In genomic region chr17:34581446-34582184, GRCh38 we compare ENCODE assay signal across 11 cellular contexts. TPM values are rescaled to one million over a fixed set of nuclear protein-coding genes. Genes with fewer than 3 reads are reported as not detected.
A peak's percentile ranks its signal among the peaks of the same experiment; 100 is the strongest.
DNase-seq lines count a peak whose midpoint lies in the region; ATAC-seq and TF ChIP-seq lines count a peak whose summit lies in the region.
"Had no signal": no experiment of that assay in that cellular context is flagged by ENCODE, and none has a peak within 500 bp of the region (broad histone marks: within the 10 kb centered on the region; RNA-seq: fewer than 3 reads in every experiment).

No MANE protein-coding gene starts in this region.

- 2% methylated on average over 22 to 36 of the region's 78 CpGs for WGBS in tibial nerve, 2 donors

- peaks cover 21% of the 10 kb centered on the region for H3K4me1 Mint-ChIP-seq in activated T-cell treated with anti-CD3 and anti-CD28 coated beads, Interleukin-2, amount 50 U/mL, for 24 hours (ENCODE audit: low read depth)
- peaks cover 11% of the 10 kb centered on the region for H3K4me1 Mint-ChIP-seq in activated T-cell treated with anti-CD3 and anti-CD28 coated beads, Interleukin-2, amount 50 U/mL, for 4 hours (ENCODE audit: low read depth)
- H3K4me1 Mint-ChIP-seq in mesothelial cell of epicardium = peaks cover 28% of the 10 kb centered on the region

- no peak for DNase-seq in activated T-cell treated with anti-CD3 and anti-CD28 coated beads, Interleukin-2, amount 50 U/mL, for 24 hours
- DNase-seq in activated T-cell treated with anti-CD3 and anti-CD28 coated beads, Interleukin-2, amount 50 U/mL, for 4 hours = no peak
- peak; percentile 48 for DNase-seq in cerebellum (ENCODE audit: low spot score)
- no peak for DNase-seq in mesothelial cell of epicardium (ENCODE audit: low spot score in 2 of 2, unreplicated experiment in 2 of 2)
- DNase-seq in tibial nerve (ENCODE audit: low spot score in 2 of 2) = no peak
- DNase-seq: NCI-H1436 treated with DMSO at 0.1 percent for 48 hours had no signal

- no peak overlapping the region for H3K27ac ChIP-seq in tibial nerve
- H3K27ac ChIP-seq: RWPE1 had no signal

- H3K36me3 Mint-ChIP-seq in activated T-cell treated with anti-CD3 and anti-CD28 coated beads, Interleukin-2, amount 50 U/mL, for 24 hours (ENCODE audit: low read depth) = no peaks in the 10 kb centered on the region
- H3K36me3 Mint-ChIP-seq in activated T-cell treated with anti-CD3 and anti-CD28 coated beads, Interleukin-2, amount 50 U/mL, for 4 hours (ENCODE audit: insufficient read depth) = no peaks in the 10 kb centered on the region
- H3K36me3 Mint-ChIP-seq in mesothelial cell of epicardium = no peaks in the 10 kb centered on the region

- H3K9me3 ChIP-seq in tibial nerve = no peaks in the 10 kb centered on the region

- no peak for ATAC-seq in activated T-cell treated with anti-CD3 and anti-CD28 coated beads, Interleukin-2, amount 50 U/mL, for 4 hours
- ATAC-seq in GM19395 (IDR thresholded peaks at IDR 0.05; ENCODE audit: unreplicated experiment) = no peak
- no peak for ATAC-seq in HG02623 (IDR thresholded peaks at IDR 0.05; ENCODE audit: unreplicated experiment)
- ATAC-seq in GM21786 (IDR thresholded peaks at IDR 0.05; ENCODE audit: unreplicated experiment) = no peak
- ATAC-seq: activated CD8-positive, alpha-beta T cell treated with anti-CD3 and anti-CD28 coated beads for 36 hours had no signal

- no peak for TF ChIP-seq EP300 in tibial nerve (IDR thresholded peaks at IDR 0.05)

- H3K4me3 ChIP-seq in tibial nerve = peak overlapping the region; percentile 15 to 57 (median 48)

- H3K4me3 Mint-ChIP-seq in activated T-cell treated with anti-CD3 and anti-CD28 coated beads, Interleukin-2, amount 50 U/mL, for 24 hours = peak overlapping the region; percentile 25
- no peak overlapping the region for H3K4me3 Mint-ChIP-seq in activated T-cell treated with anti-CD3 and anti-CD28 coated beads, Interleukin-2, amount 50 U/mL, for 4 hours
- peak overlapping the region; percentile 63 for H3K4me3 Mint-ChIP-seq in mesothelial cell of epicardium
- H3K4me3 Mint-ChIP-seq: activated CD8-positive, alpha-beta T cell treated with anti-CD3 and anti-CD28 coated beads for 36 hours had no signal

- H3K9me3 Mint-ChIP-seq in activated T-cell treated with anti-CD3 and anti-CD28 coated beads, Interleukin-2, amount 50 U/mL, for 24 hours = no peaks in the 10 kb centered on the region
- no peaks in the 10 kb centered on the region for H3K9me3 Mint-ChIP-seq in activated T-cell treated with anti-CD3 and anti-CD28 coated beads, Interleukin-2, amount 50 U/mL, for 4 hours
- no peaks in the 10 kb centered on the region for H3K9me3 Mint-ChIP-seq in mesothelial cell of epicardium
- H3K9me3 Mint-ChIP-seq: activated CD8-positive, alpha-beta T cell treated with anti-CD3 and anti-CD28 coated beads for 36 hours had no signal

- peaks cover 0 to 88% of the 10 kb centered on the region in 2 donors for H3K27me3 ChIP-seq in tibial nerve

- H3K4me1 ChIP-seq in tibial nerve = peaks cover 0 to 42% (median 32%) of the 10 kb centered on the region in 4 donors

- H3K36me3 ChIP-seq in tibial nerve = no peaks in the 10 kb centered on the region

- TF ChIP-seq CTCF in mesothelial cell of epicardium (IDR thresholded peaks at IDR 0.05; ENCODE audit: unreplicated experiment) (no peak), tibial nerve (IDR thresholded peaks at IDR 0.05) (no peak)

- TF ChIP-seq POLR2A in tibial nerve (IDR thresholded peaks at IDR 0.05) = no peak

- H3K27me3 Mint-ChIP-seq in activated T-cell treated with anti-CD3 and anti-CD28 coated beads, Interleukin-2, amount 50 U/mL, for 24 hours = peaks cover 87% of the 10 kb centered on the region
- H3K27me3 Mint-ChIP-seq in activated T-cell treated with anti-CD3 and anti-CD28 coated beads, Interleukin-2, amount 50 U/mL, for 4 hours (ENCODE audit: low read depth) = peaks cover 80% of the 10 kb centered on the region
- H3K27me3 Mint-ChIP-seq in mesothelial cell of epicardium (ENCODE audit: low read depth) = peaks cover 93% of the 10 kb centered on the region

- no peak overlapping the region for H3K27ac Mint-ChIP-seq in activated T-cell treated with anti-CD3 and anti-CD28 coated beads, Interleukin-2, amount 50 U/mL, for 24 hours
- no peak overlapping the region for H3K27ac Mint-ChIP-seq in mesothelial cell of epicardium
- H3K27ac Mint-ChIP-seq: activated CD8-positive, alpha-beta T cell treated with anti-CD3 and anti-CD28 coated beads for 36 hours had no signal

RNA-seq across cellular contexts. Expression of gene TMEM132E, which starts 2.2 kb away (rescaled TPM):
- total RNA-seq in activated T-cell treated with anti-CD3 and anti-CD28 coated beads, Interleukin-2, amount 50 U/mL, for 4 hours = under 1 TPM; 0.05 to 0.14 (median 0.10) TPM
- 3.4 TPM for total RNA-seq in cerebellum
- total RNA-seq in mesothelial cell of epicardium = 0.62 to 0.86 TPM (median 0.80 TPM) in 3 replicates
- total RNA-seq in tibial nerve = under 1 TPM in 2 of 4 donors, not detected in 2; 0.42 to 0.59 TPM
